Comparison of ENCODE assay signal across 38 cellular contexts in genomic region chr2:174292908-174293307, GRCh38. TPM values are rescaled to one million over a fixed set of nuclear protein-coding genes. Genes with fewer than 3 reads are reported as not detected.
"Had no signal": no experiment of that assay in that cellular context is flagged by ENCODE, and none has a peak within 500 bp of the region (broad histone marks: within the 10 kb centered on the region; RNA-seq: fewer than 3 reads in every experiment).

No MANE protein-coding gene starts in this region.

- DNase-seq: activated effector memory CD4-positive, alpha-beta T cell treated with anti-CD3 and anti-CD28 coated beads, Interleukin-2, amount 50 U/mL, for 16 hours; activated effector memory CD4-positive, alpha-beta T cell treated with Interleukin-2 at 50 U/mL for 16 hours; activated gamma-delta T cell; activated gamma-delta T cell treated with Interleukin-2 at 50 U/mL for 16 hours; activated naive CD4-positive, alpha-beta T cell; activated naive CD4-positive, alpha-beta T cell treated with anti-CD3 and anti-CD28 coated beads for 36 hours; activated naive CD4-positive, alpha-beta T cell treated with anti-CD3 and anti-CD28 coated beads, Interleukin-2, amount 10 ng/mL, durations not matched to agents 7 days and 5 days; activated naive CD4-positive, alpha-beta T cell treated with anti-CD3 and anti-CD28 coated beads, Interleukin-2, amount 50 U/mL, for 16 hours; activated naive CD4-positive, alpha-beta T cell treated with Interleukin-2 at 50 U/mL for 16 hours; activated naive CD8-positive, alpha-beta T cell treated with anti-CD3 and anti-CD28 coated beads for 36 hours; activated naive CD8-positive, alpha-beta T cell treated with anti-CD3 and anti-CD28 coated beads, Interleukin-2, amount 10 ng/mL, durations not matched to agents 7 days and 5 days; activated naive CD8-positive, alpha-beta T cell treated with anti-CD3 and anti-CD28 coated beads, Interleukin-2, amount 50 U/mL, for 24 hours; activated T-cell treated with anti-CD3 and anti-CD28 coated beads, Interleukin-2, amount 50 U/mL, for 4 hours; activated T-cell treated with anti-CD3 and anti-CD28 coated beads, Interleukin-2, amount 50 U/mL, for 48 hours; activated T-cell treated with anti-CD3 and anti-CD28 coated beads, Interleukin-2, amount 50 U/mL, for 72 hours; adrenal gland; amniotic stem cell; amygdala; anterior cingulate cortex; aorta; body of pancreas; brain microvascular endothelial cell; caudate nucleus; central memory CD4-positive, alpha-beta T cell; cerebellar nuclear complex had no signal

- FAIRE-seq: astrocyte, bronchial epithelial cell, colon had no signal

- H3K4me1 ChIP-seq: adrenal gland, ascending aorta, body of pancreas, breast epithelium had no signal

- ATAC-seq: activated naive CD4-positive, alpha-beta T cell treated with anti-CD3 and anti-CD28 coated beads, Interleukin-2, amount 50 U/mL, for 72 hours; activated naive CD8-positive, alpha-beta T cell treated with anti-CD3 and anti-CD28 coated beads, Interleukin-2, amount 50 U/mL, for 24 hours; activated T-cell treated with anti-CD3 and anti-CD28 coated beads, Interleukin-2, amount 50 U/mL, for 4 hours; activated T-cell treated with anti-CD3 and anti-CD28 coated beads, Interleukin-2, amount 50 U/mL, for 72 hours; activated T-helper 17 cell treated with anti-CD3 and anti-CD28 coated beads, Interleukin-2, amount 50 U/mL, for 72 hours; body of pancreas had no signal

- H3K27ac ChIP-seq: adrenal gland, ascending aorta, body of pancreas, brain microvascular endothelial cell, breast epithelium, cardiac muscle cell had no signal

- H3K27me3 ChIP-seq: adrenal gland, ascending aorta, body of pancreas, brain microvascular endothelial cell, breast epithelium, cardiac muscle cell had no signal

- H3K9me3 ChIP-seq: adrenal gland, body of pancreas had no signal

- H3K4me3 ChIP-seq: adrenal gland, ascending aorta, body of pancreas, breast epithelium, cardiac muscle cell had no signal

- H3K36me3 ChIP-seq: adrenal gland, ascending aorta, brain microvascular endothelial cell, breast epithelium, cardiac muscle cell had no signal

RNA-seq across cellular contexts. Expression of gene SP9, which starts 41.8 kb away (rescaled TPM):
- total RNA-seq: activated naive CD4-positive, alpha-beta T cell treated with anti-CD3 and anti-CD28 coated beads for 36 hours; activated naive CD4-positive, alpha-beta T cell treated with anti-CD3 and anti-CD28 coated beads, Interleukin-2, amount 50 U/mL, for 72 hours; activated naive CD8-positive, alpha-beta T cell treated with anti-CD3 and anti-CD28 coated beads for 36 hours; activated naive CD8-positive, alpha-beta T cell treated with anti-CD3 and anti-CD28 coated beads, Interleukin-2, amount 10 ng/mL, durations not matched to agents 7 days and 5 days; activated T-cell treated with anti-CD3 and anti-CD28 coated beads, Interleukin-2, amount 50 U/mL, for 4 hours; activated T-cell treated with anti-CD3 and anti-CD28 coated beads, Interleukin-2, amount 50 U/mL, for 72 hours; activated T-helper 1 cell treated with anti-CD3 and anti-CD28 coated beads, Interleukin-12 subunit alpha, Interleukin-12 subunit beta, Interleukin-2, Interleukin-4 antibody, amounts not matched to agents 30 ng/mL and 10 ng/mL and 1 ng/mL, durations not matched to agents 14 hours and 24 hours and 36 hours; activated T-helper 17 cell treated with anti-CD3 and anti-CD28 coated beads, Interleukin-2, amount 50 U/mL, for 72 hours; activated T-helper 2 cell treated with anti-CD3 and anti-CD28 coated beads, Interferon-gamma antibody, Interleukin-2, Interleukin-4, amounts not matched to agents 10 μg/mL and 5 μg/mL and 100 μg/mL, durations not matched to agents 14 hours and 24 hours and 36 hours; adrenal gland; aorta; ascending aorta; astrocyte; body of pancreas; bronchial epithelial cell; cardiac muscle cell; cardiac septum; chondrocyte had no signal
- polyA plus RNA-seq: adipose tissue, adrenal gland, cardiac muscle cell had no signal
